ENCODE assay signal across 1 cellular context in the genomic region with DNA sequence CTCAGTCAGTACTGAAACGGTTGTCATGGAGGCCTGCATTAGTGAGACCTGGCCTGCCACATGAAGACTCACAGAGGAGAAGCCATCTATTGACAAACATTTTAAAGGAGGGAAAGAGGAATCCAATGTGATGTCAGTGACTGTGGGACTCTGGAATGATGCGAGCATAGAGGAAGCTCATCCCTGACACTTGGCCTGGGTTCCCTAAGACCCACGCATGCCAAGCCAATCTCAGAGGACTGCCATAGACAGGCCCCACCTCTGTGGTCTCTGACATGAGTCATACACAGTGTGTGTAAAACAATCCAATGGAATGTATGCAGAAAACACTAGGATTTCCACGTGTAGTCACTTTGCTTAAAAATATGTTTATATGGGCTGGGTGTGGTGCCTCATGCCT.
A peak's percentile ranks its signal among the peaks of the same experiment; 100 is the strongest.
TF ChIP-seq lines count a peak whose summit lies in the region.

No MANE protein-coding gene starts in this region.

TF ChIP-seq in HepG2, 621 proteins besides CTCF, POLR2A, EP300 and RAD21:
- TF ChIP-seq TOE1 (CRISPR knock-in tag; IDR thresholded peaks at IDR 0.05) (no peak), FOSL2 (CRISPR knock-in tag; IDR thresholded peaks at IDR 0.05) (peak; percentile 79), ZFAT (CRISPR knock-in tag; conservative IDR thresholded peaks at IDR 0.05) (no peak), SAP130 (CRISPR knock-in tag; IDR thresholded peaks at IDR 0.05; ENCODE audit: low read depth) (0 out of 2 replicates have a peak, but pooled peaks have one; percentile 11), JARID2 (CRISPR knock-in tag; IDR thresholded peaks at IDR 0.05; ENCODE audit: insufficient replicate concordance) (no peak), ZNF891 (CRISPR knock-in tag; IDR thresholded peaks at IDR 0.05) (no peak), ZFYVE20 (CRISPR knock-in tag; IDR thresholded peaks at IDR 0.05; ENCODE audit: borderline replicate concordance, low read depth) (no peak), FOXM1 (CRISPR knock-in tag; IDR thresholded peaks at IDR 0.05) (no peak), ZIK1 (CRISPR knock-in tag; IDR thresholded peaks at IDR 0.05; ENCODE audit: borderline replicate concordance, low read depth) (no peak), GTF3A (CRISPR knock-in tag; conservative IDR thresholded peaks at IDR 0.05) (no peak)
- TF ChIP-seq, protein P1, sequence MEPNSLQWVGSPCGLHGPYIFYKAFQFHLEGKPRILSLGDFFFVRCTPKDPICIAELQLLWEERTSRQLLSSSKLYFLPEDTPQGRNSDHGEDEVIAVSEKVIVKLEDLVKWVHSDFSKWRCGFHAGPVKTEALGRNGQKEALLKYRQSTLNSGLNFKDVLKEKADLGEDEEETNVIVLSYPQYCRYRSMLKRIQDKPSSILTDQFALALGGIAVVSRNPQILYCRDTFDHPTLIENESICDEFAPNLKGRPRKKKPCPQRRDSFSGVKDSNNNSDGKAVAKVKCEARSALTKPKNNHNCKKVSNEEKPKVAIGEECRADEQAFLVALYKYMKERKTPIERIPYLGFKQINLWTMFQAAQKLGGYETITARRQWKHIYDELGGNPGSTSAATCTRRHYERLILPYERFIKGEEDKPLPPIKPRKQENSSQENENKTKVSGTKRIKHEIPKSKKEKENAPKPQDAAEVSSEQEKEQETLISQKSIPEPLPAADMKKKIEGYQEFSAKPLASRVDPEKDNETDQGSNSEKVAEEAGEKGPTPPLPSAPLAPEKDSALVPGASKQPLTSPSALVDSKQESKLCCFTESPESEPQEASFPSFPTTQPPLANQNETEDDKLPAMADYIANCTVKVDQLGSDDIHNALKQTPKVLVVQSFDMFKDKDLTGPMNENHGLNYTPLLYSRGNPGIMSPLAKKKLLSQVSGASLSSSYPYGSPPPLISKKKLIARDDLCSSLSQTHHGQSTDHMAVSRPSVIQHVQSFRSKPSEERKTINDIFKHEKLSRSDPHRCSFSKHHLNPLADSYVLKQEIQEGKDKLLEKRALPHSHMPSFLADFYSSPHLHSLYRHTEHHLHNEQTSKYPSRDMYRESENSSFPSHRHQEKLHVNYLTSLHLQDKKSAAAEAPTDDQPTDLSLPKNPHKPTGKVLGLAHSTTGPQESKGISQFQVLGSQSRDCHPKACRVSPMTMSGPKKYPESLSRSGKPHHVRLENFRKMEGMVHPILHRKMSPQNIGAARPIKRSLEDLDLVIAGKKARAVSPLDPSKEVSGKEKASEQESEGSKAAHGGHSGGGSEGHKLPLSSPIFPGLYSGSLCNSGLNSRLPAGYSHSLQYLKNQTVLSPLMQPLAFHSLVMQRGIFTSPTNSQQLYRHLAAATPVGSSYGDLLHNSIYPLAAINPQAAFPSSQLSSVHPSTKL (CRISPR knock-in tag; IDR thresholded peaks at IDR 0.05), result no peak
- TF ChIP-seq, protein P2, sequence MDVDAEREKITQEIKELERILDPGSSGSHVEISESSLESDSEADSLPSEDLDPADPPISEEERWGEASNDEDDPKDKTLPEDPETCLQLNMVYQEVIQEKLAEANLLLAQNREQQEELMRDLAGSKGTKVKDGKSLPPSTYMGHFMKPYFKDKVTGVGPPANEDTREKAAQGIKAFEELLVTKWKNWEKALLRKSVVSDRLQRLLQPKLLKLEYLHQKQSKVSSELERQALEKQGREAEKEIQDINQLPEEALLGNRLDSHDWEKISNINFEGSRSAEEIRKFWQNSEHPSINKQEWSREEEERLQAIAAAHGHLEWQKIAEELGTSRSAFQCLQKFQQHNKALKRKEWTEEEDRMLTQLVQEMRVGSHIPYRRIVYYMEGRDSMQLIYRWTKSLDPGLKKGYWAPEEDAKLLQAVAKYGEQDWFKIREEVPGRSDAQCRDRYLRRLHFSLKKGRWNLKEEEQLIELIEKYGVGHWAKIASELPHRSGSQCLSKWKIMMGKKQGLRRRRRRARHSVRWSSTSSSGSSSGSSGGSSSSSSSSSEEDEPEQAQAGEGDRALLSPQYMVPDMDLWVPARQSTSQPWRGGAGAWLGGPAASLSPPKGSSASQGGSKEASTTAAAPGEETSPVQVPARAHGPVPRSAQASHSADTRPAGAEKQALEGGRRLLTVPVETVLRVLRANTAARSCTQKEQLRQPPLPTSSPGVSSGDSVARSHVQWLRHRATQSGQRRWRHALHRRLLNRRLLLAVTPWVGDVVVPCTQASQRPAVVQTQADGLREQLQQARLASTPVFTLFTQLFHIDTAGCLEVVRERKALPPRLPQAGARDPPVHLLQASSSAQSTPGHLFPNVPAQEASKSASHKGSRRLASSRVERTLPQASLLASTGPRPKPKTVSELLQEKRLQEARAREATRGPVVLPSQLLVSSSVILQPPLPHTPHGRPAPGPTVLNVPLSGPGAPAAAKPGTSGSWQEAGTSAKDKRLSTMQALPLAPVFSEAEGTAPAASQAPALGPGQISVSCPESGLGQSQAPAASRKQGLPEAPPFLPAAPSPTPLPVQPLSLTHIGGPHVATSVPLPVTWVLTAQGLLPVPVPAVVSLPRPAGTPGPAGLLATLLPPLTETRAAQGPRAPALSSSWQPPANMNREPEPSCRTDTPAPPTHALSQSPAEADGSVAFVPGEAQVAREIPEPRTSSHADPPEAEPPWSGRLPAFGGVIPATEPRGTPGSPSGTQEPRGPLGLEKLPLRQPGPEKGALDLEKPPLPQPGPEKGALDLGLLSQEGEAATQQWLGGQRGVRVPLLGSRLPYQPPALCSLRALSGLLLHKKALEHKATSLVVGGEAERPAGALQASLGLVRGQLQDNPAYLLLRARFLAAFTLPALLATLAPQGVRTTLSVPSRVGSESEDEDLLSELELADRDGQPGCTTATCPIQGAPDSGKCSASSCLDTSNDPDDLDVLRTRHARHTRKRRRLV (CRISPR knock-in tag; IDR thresholded peaks at IDR 0.05), result no peak
